ENCODE assay signal across 8 cellular contexts in genomic region chr10:76668013-76668370, GRCh38.
"Had no signal": no experiment of that assay in that cellular context is flagged by ENCODE, and none has a peak within 500 bp of the region (broad histone marks: within the 10 kb centered on the region; RNA-seq: fewer than 3 reads in every experiment).

No MANE protein-coding gene starts in this region.

- H3K4me1 ChIP-seq: HAP-1 had no signal

- H3K36me3 ChIP-seq: HAP-1 had no signal

- H3K4me3 ChIP-seq: GM23248, HAP-1 had no signal

- ATAC-seq: HCT116, HepG2 had no signal

- H3K27ac ChIP-seq: GM23248, HL-60 had no signal

- H2AFZ ChIP-seq: GM23248 had no signal

- FAIRE-seq: HepG2 had no signal

- H3K9me3 ChIP-seq: HAP-1 had no signal

- DNase-seq: GM23248, GOT3, H7, HFFc6 had no signal
